In the genomic region with DNA sequence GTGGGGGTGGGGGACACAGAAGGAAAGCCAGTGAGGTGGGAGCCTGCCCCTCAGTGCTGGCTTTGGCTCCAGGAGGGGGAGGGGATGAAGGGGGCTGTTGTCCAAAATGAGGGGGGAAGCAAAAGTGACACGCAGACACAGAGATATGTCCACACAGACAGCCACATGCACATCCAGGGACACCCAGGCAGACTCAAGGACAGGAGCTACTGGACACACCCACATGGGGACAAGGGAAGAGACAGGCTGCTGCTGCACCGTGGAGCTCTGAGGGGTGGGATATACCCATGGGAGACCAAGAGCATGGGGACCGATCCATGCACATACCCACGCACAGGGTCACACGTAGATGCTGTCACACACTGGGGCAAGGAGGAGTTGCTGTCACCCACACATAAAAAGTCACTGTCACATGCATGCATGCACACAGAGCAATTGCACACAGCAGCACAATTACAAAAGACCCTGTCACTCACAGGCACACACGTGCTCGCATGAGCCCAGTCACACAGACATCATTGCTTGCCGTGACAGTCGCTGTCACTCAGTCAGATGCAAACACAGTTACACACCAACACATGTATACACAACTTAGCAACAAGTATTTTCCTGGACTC, we compare ENCODE assay signal across 6 cellular contexts. TPM values are rescaled to one million over a fixed set of nuclear protein-coding genes. Genes with fewer than 3 reads are reported as not detected.
DNase-seq lines count a peak whose midpoint lies in the region; ATAC-seq and TF ChIP-seq lines count a peak whose summit lies in the region.

No MANE protein-coding gene starts in this region.

- H3K4me1 Mint-ChIP-seq in WTC11, result peaks cover 65% of the 10 kb centered on the region

- H4K20me1 ChIP-seq in BLaER1, result no peaks in the 10 kb centered on the region; the same call in 1 of the 2 replicates

- no peaks in the 10 kb centered on the region for H3K9me3 Mint-ChIP-seq in WTC11

- H3K27me3 Mint-ChIP-seq in WTC11 (ENCODE audit: low read depth), result peaks cover 29% of the 10 kb centered on the region

- ATAC-seq in WTC11, result no peak

- H3K4me1 ChIP-seq in BLaER1 (peaks cover 67% of the 10 kb centered on the region), uterus (peaks cover 5 to 11% of the 10 kb centered on the region in 2 donors)

- intact Hi-C loops in uterus (cut with DNase I; ENCODE audit: low total_unique reads), result loop anchor here (5.0 kb wide), 1 partner anchor 48 kb away; no protein-coding TSS in a partner anchor

- H3K4me3 Mint-ChIP-seq in WTC11, result peak overlapping the region; percentile 86

- H3K4me3 ChIP-seq in BLaER1, result peak overlapping the region; percentile 100
- peak overlapping the region; percentile 99 to 100 for H3K4me3 ChIP-seq in uterus

- TF ChIP-seq CTCF in WTC11 (IDR thresholded peaks at IDR 0.05), result no peak
- TF ChIP-seq CTCF in uterus (IDR thresholded peaks at IDR 0.05), result no peak

- DNase-seq in WTC11 (ENCODE audit: low spot score) (no peak), islet precursor cell (peak; percentile 59), uterus (no peak), HPDE6-E6E7 (ENCODE audit: extremely low spot score) (no peak), NCI-H1092 treated with DMSO at 0.1 percent for 48 hours (lab: John Stamatoyannopoulos, UW) (no peak)

- H3K9ac ChIP-seq in BLaER1, result peak overlapping the region; percentile 96

- no peaks in the 10 kb centered on the region for H3K9me3 ChIP-seq in BLaER1
- H3K9me3 ChIP-seq in uterus, result no peaks in the 10 kb centered on the region

- no peak for TF ChIP-seq POLR2A in uterus (IDR thresholded peaks at IDR 0.05)

- no peaks in the 10 kb centered on the region for H3K36me3 ChIP-seq in BLaER1
- no peaks in the 10 kb centered on the region for H3K36me3 ChIP-seq in uterus

- H3K27ac ChIP-seq in BLaER1 (peak overlapping the region; percentile 96), uterus (peak overlapping the region; percentile 98)

- POLR2A ChIA-PET in WTC11 (lab: Charles Lee), result interaction anchor here (0.8 to 1.1 kb wide), 6 partner anchors 10 to 47 kb away, joined by 3 to 5 read pairs (median 4); partner anchors contain the start of gene MED24

- no peaks in the 10 kb centered on the region for H3K36me3 Mint-ChIP-seq in WTC11

- CTCF ChIA-PET in WTC11 (lab: Charles Lee), result interaction anchor here (0.6 to 11.2 kb wide), 16 partner anchors 8 to 441 kb away, joined by 3 to 252 read pairs (median 8); partner anchors contain the start of genes MSL1 and NR1D1

- no peaks in the 10 kb centered on the region for H3K27me3 ChIP-seq in BLaER1
- no peaks in the 10 kb centered on the region for H3K27me3 ChIP-seq in uterus

- peak overlapping the region; percentile 100 for H3K4me2 ChIP-seq in BLaER1

- H3K27ac Mint-ChIP-seq in WTC11, result no peak overlapping the region

TF ChIP-seq in WTC11, 78 proteins besides CTCF, POLR2A, EP300 and RAD21:
- TF ChIP-seq CBFB (CRISPR knock-in tag; IDR thresholded peaks at IDR 0.05; ENCODE audit: low read depth), result no peak
- no peak for TF ChIP-seq NR3C1 (CRISPR knock-in tag; conservative IDR thresholded peaks at IDR 0.05; ENCODE audit: low read depth)
- no peak for TF ChIP-seq TCF7 (CRISPR knock-in tag; IDR thresholded peaks at IDR 0.05; ENCODE audit: low read depth)
- TF ChIP-seq ZNF281 (CRISPR knock-in tag; IDR thresholded peaks at IDR 0.05), result no peak
- no peak for TF ChIP-seq ZNF232 (CRISPR knock-in tag; IDR thresholded peaks at IDR 0.05)
- no peak for TF ChIP-seq TP53 (CRISPR knock-in tag; IDR thresholded peaks at IDR 0.05)
- no peak for TF ChIP-seq PRRX2 (CRISPR knock-in tag; IDR thresholded peaks at IDR 0.05)
- TF ChIP-seq ELF4 (CRISPR knock-in tag; IDR thresholded peaks at IDR 0.05; ENCODE audit: low read depth), result no peak
- TF ChIP-seq NR1H2 (CRISPR knock-in tag; IDR thresholded peaks at IDR 0.05), result no peak
- TF ChIP-seq HMGXB4 (CRISPR knock-in tag; IDR thresholded peaks at IDR 0.05), result no peak
- TF ChIP-seq ZMAT4 (CRISPR knock-in tag; IDR thresholded peaks at IDR 0.05), result no peak
TF ChIP-seq in WTC11: peak in this region for 0.

RNA-seq across cellular contexts. Expression of gene THRA, which starts 1.3 kb away (rescaled TPM):
- total RNA-seq in WTC11 (2021) (11.9 to 15.9 TPM (median 12.0 TPM) in 3 replicates), uterus (100 to 1,000 TPM in 1 of 4 donors, 10 to 100 TPM in 3; 19.7 to 124 (median 63.1) TPM)

RNA-seq across cellular contexts. Expression of gene MED24, which starts 9.8 kb away (rescaled TPM):
- total RNA-seq in WTC11 (2021) (95.5 to 107 TPM (median 103 TPM) in 3 replicates), uterus (100 to 1,000 TPM in 1 of 4 donors, 10 to 100 TPM in 3; 17.6 to 111 (median 44.7) TPM)

RNA-seq across cellular contexts. Expression of gene NR1D1, which starts 36.4 kb away (rescaled TPM):
- total RNA-seq in WTC11 (2021), result 5.6 to 7.6 TPM (median 6.2 TPM) in 3 replicates
- total RNA-seq in uterus, result 10 to 100 TPM in 1 of 4 donors, 1 to 10 TPM in 3; 2.0 to 92.1 (median 4.7) TPM

RNA-seq across cellular contexts. Expression of gene CSF3, which starts 48.8 kb away (rescaled TPM):
- total RNA-seq in WTC11 (2021), result not detected in 3 replicates
- total RNA-seq in uterus, result 1 to 10 TPM in 1 of 4 donors, under 1 TPM in 1, not detected in 2; 0.29 to 5.0 TPM

RNA-seq across cellular contexts. Expression of gene MSL1, which starts 57.7 kb away (rescaled TPM):
- total RNA-seq in WTC11 (2021), result 69.2 to 78.1 TPM (median 73.7 TPM) in 3 replicates
- 100 to 1,000 TPM in 1 of 4 donors, 10 to 100 TPM in 3; 51.0 to 151 (median 77.6) TPM for total RNA-seq in uterus
